1 cellular context compared by ENCODE assay signal in genomic region chr18:22250591-22250996, GRCh38.
A peak's percentile ranks its signal among the peaks of the same experiment; 100 is the strongest.
TF ChIP-seq lines count a peak whose summit lies in the region.

No MANE protein-coding gene starts in this region.

TF ChIP-seq in HCT116, 20 proteins besides CTCF, POLR2A, EP300 and RAD21 (continued from another document):
- no peak for TF ChIP-seq REST (IDR thresholded peaks at IDR 0.05; ENCODE audit: low read depth)
- no peak for TF ChIP-seq ATF3 (IDR thresholded peaks at IDR 0.05)
- TF ChIP-seq ELF1 (IDR thresholded peaks at IDR 0.05; ENCODE audit: borderline replicate concordance, low read depth) = no peak
- TF ChIP-seq EZH2 (IDR thresholded peaks at IDR 0.05) = no peak
- TF ChIP-seq YY1 (IDR thresholded peaks at IDR 0.05; ENCODE audit: extremely low read depth, insufficient replicate concordance, low read depth, low read length) = no peak
- TF ChIP-seq SP1 (IDR thresholded peaks at IDR 0.05; ENCODE audit: low read depth) = peak; percentile 61
- peak; percentile 69 for TF ChIP-seq JUND (IDR thresholded peaks at IDR 0.05)
